Comparison of ENCODE assay signal across 15 cellular contexts in genomic region chr1:201759194-201759814, GRCh38.
A peak's percentile ranks its signal among the peaks of the same experiment; 100 is the strongest.
DNase-seq lines count a peak whose midpoint lies in the region; ATAC-seq and TF ChIP-seq lines count a peak whose summit lies in the region.
"Had no signal": no experiment of that assay in that cellular context is flagged by ENCODE, and none has a peak within 500 bp of the region (broad histone marks: within the 10 kb centered on the region; RNA-seq: fewer than 3 reads in every experiment).

No MANE protein-coding gene starts in this region.

- intact Hi-C loops in heart left ventricle (cut with DNase I): loop anchor here in 2 of 10 donors (2.0 to 5.0 kb wide), 2 partner anchors 19 to 47 kb away; no protein-coding TSS in a partner anchor
- intact Hi-C loops in cardiac septum (cut with DNase I): no loop called here
- intact Hi-C loops in ascending aorta (cut with DNase I): no loop called here
- intact Hi-C loops in aorta (cut with DNase I): no loop called here

- H3K4me1 ChIP-seq in heart left ventricle: peaks cover 18 to 100% (median 94%) of the 10 kb centered on the region in 12 donors
- H3K4me1 ChIP-seq in ascending aorta: peaks cover 20 to 87% of the 10 kb centered on the region in 2 donors
- H3K4me1 ChIP-seq in aorta (ENCODE audit: control insufficient read depth in 1 of 2, insufficient read depth in 2 of 2, low read length in 2 of 2): peaks cover 22 to 28% of the 10 kb centered on the region in 2 donors
- H3K4me1 ChIP-seq: colonic mucosa had no signal

- no peak overlapping the region for H3K4me3 ChIP-seq in heart left ventricle
- H3K4me3 ChIP-seq in ascending aorta: no peak overlapping the region
- no peak overlapping the region for H3K4me3 ChIP-seq in aorta (ENCODE audit: low read length in 2 of 2)
- H3K4me3 ChIP-seq: colonic mucosa, gastrocnemius medialis, GM12878 had no signal

- TF ChIP-seq POLR2A in heart left ventricle (IDR thresholded peaks at IDR 0.05): no peak

- ATAC-seq in heart left ventricle (peak in 2 of 4 donors; percentile 37 to 45), aorta (ENCODE audit: low FRiP score) (no peak), HG03045 (IDR thresholded peaks at IDR 0.05; ENCODE audit: unreplicated experiment) (no peak)
- ATAC-seq: activated CD8-positive, alpha-beta T cell treated with anti-CD3 and anti-CD28 coated beads for 36 hours; gastrocnemius medialis; GM12878; left colon had no signal

- H3K36me3 ChIP-seq in heart left ventricle (no peaks in the 10 kb centered on the region), ascending aorta (no peaks in the 10 kb centered on the region), aorta (ENCODE audit: control insufficient read depth in 1 of 2, insufficient read depth in 2 of 2, low read length in 1 of 2) (no peaks in the 10 kb centered on the region)
- H3K36me3 ChIP-seq: colonic mucosa, gastrocnemius medialis had no signal

- DNase-seq in heart left ventricle: no peak
- no peak for DNase-seq in cardiac septum (ENCODE audit: low spot score)
- DNase-seq in ascending aorta (ENCODE audit: low spot score in 2 of 2): no peak
- DNase-seq in iris pigment epithelial cell (ENCODE audit: low read depth): peak; percentile 86
- DNase-seq in aorta: no peak
- DNase-seq in NCI-H82 treated with DMSO at 0.1 percent for 48 hours (lab: John Stamatoyannopoulos, UW; ENCODE audit: unreplicated experiment): no peak
- DNase-seq in HEK293T (ENCODE audit: extremely low spot score): no peak
- DNase-seq: activated CD8-positive, alpha-beta T cell treated with anti-CD3 and anti-CD28 coated beads for 36 hours; activated naive CD4-positive, alpha-beta T cell; colonic mucosa; gastrocnemius medialis; left colon had no signal

- no peaks in the 10 kb centered on the region for H3K27me3 ChIP-seq in heart left ventricle
- H3K27me3 ChIP-seq in ascending aorta: no peaks in the 10 kb centered on the region
- H3K27me3 ChIP-seq in aorta (ENCODE audit: control insufficient read depth in 1 of 2, insufficient read depth in 2 of 2, low read length in 1 of 2): no peaks in the 10 kb centered on the region
- H3K27me3 ChIP-seq: colonic mucosa, gastrocnemius medialis had no signal

- POLR2A ChIA-PET in HEK293T (lab: Yijun Ruan, JAX): no interaction called here

- H3K27ac ChIP-seq in heart left ventricle: peak overlapping the region in 7 of 12 donors; percentile 13 to 70 (median 34)
- peak overlapping the region; percentile 64 to 72 for H3K27ac ChIP-seq in ascending aorta
- peak overlapping the region; percentile 43 to 62 for H3K27ac ChIP-seq in aorta (ENCODE audit: low read depth in 1 of 2, low read length in 2 of 2)
- H3K27ac ChIP-seq: colonic mucosa, gastrocnemius medialis, HL-60 had no signal

- WGBS in heart left ventricle, 4 donors: 37 to 47% (median 41%) methylated on average over 3 of the region's 3 CpGs
- 30 to 43% methylated on average over 3 of the region's 3 CpGs for WGBS in aorta, 2 donors

- H3K9me3 ChIP-seq in heart left ventricle (no peaks in the 10 kb centered on the region), ascending aorta (no peaks in the 10 kb centered on the region), aorta (ENCODE audit: control insufficient read depth, low read length) (no peaks in the 10 kb centered on the region)
- H3K9me3 ChIP-seq: colonic mucosa, gastrocnemius medialis had no signal

- TF ChIP-seq CTCF in heart left ventricle (IDR thresholded peaks at IDR 0.05) (no peak), ascending aorta (IDR thresholded peaks at IDR 0.05) (no peak)

- CTCF ChIA-PET in HEK293T (lab: Yijun Ruan, JAX): interaction anchor here (1.3 kb wide), 1 partner anchor 26 kb away, joined by 3 read pairs; no protein-coding TSS in a partner anchor

TF ChIP-seq in HEK293T, 16 proteins besides CTCF, POLR2A, EP300 and RAD21:
- TF ChIP-seq PKNOX1 (IDR thresholded peaks at IDR 0.05) (no peak), FOXM1 (IDR thresholded peaks at IDR 0.05; ENCODE audit: borderline replicate concordance) (no peak), HDGF (IDR thresholded peaks at IDR 0.05; ENCODE audit: borderline replicate concordance) (no peak), ARNT (IDR thresholded peaks at IDR 0.05) (no peak), FOXK2 (IDR thresholded peaks at IDR 0.05) (no peak), CTBP1 (IDR thresholded peaks at IDR 0.05; ENCODE audit: borderline replicate concordance) (no peak), SP1 (IDR thresholded peaks at IDR 0.05) (no peak), LEF1 (IDR thresholded peaks at IDR 0.05; ENCODE audit: borderline replicate concordance) (no peak), SUZ12 (IDR thresholded peaks at IDR 0.05) (no peak), L3MBTL2 (conservative IDR thresholded peaks at IDR 0.05) (no peak), ELF4 (IDR thresholded peaks at IDR 0.05) (no peak), TARDBP (IDR thresholded peaks at IDR 0.05) (no peak), FOXA1 (IDR thresholded peaks at IDR 0.05) (no peak), ZNF384 (IDR thresholded peaks at IDR 0.05) (no peak)
TF ChIP-seq in HEK293T: peak in this region for 0.
